Comparison of ENCODE assay signal across 10 cellular contexts in the genomic region with DNA sequence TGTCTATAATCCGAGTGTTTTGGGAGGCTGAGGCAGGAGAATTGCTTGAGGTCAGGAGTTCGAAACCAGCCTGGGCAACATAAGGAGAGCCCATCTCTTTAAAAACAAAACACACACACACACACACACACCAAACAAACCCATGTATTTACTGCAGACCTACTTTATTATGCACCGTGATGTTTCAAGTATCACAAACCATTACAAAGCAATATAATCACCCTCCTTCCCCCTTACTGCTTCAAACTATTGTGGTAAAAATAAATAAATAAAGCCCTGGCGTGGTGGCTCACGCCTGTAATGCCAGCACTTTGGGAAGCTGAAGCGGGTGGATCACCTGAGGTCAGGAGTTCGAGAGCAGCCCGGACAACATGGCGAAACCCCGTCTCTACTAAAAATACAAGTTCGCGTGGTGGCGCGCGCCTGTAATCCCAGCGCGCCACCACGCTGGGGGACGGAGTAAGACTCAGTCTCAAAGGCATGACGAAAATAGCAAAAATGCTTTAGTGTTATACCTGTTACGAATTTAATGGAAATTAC. TPM values are rescaled to one million over a fixed set of nuclear protein-coding genes. Genes with fewer than 3 reads are reported as not detected.
DNase-seq lines count a peak whose midpoint lies in the region; ATAC-seq and FAIRE-seq lines count a peak whose summit lies in the region.
"Had no signal": no experiment of that assay in that cellular context is flagged by ENCODE, and none has a peak within 500 bp of the region (broad histone marks: within the 10 kb centered on the region; RNA-seq: fewer than 3 reads in every experiment).

No MANE protein-coding gene starts in this region.

- ATAC-seq in T-helper 17 cell (no peak), right cardiac atrium (no peak), GM21786 (IDR thresholded peaks at IDR 0.05; ENCODE audit: unreplicated experiment) (no peak)

- 51% methylated on average over 21 of the region's 21 CpGs for WGBS in right cardiac atrium
- 34 to 58% (median 49%) methylated on average over 21 of the region's 21 CpGs for WGBS in small intestine, 3 donors

- H3K4me3 Mint-ChIP-seq in T-helper 17 cell, result peak overlapping the region; percentile 92

- H3K27me3 ChIP-seq in right cardiac atrium (ENCODE audit: control insufficient read depth, insufficient read depth) (no peaks in the 10 kb centered on the region), small intestine (ENCODE audit: control insufficient read depth in 2 of 2, insufficient read depth in 2 of 2, low read length in 2 of 2) (no peaks in the 10 kb centered on the region)

- FAIRE-seq in small intestine (lab: Jason Lieb, UNC), result no peak
- FAIRE-seq: A204.1 had no signal

- no peak overlapping the region for H3K27ac ChIP-seq in right cardiac atrium (ENCODE audit: low read length)
- no peak overlapping the region for H3K27ac ChIP-seq in small intestine (ENCODE audit: low read depth in 1 of 2, low read length in 1 of 2)

- H3K27me3 Mint-ChIP-seq in T-helper 17 cell, result no peaks in the 10 kb centered on the region

- H3K4me1 Mint-ChIP-seq in T-helper 17 cell, result peaks cover 19% of the 10 kb centered on the region

- peaks cover 2% of the 10 kb centered on the region for H3K36me3 Mint-ChIP-seq in T-helper 17 cell (ENCODE audit: low read depth)

- H3K4me1 ChIP-seq in right cardiac atrium (ENCODE audit: control insufficient read depth, insufficient read depth, low read length) (peaks cover 3% of the 10 kb centered on the region), small intestine (ENCODE audit: control insufficient read depth in 2 of 2, insufficient read depth in 1 of 2, low read depth in 1 of 2, low read length in 1 of 2) (no peaks in the 10 kb centered on the region)

- H3K4me3 ChIP-seq in right cardiac atrium (ENCODE audit: low read length), result peak overlapping the region; percentile 69
- peak overlapping the region; percentile 79 to 89 for H3K4me3 ChIP-seq in small intestine (ENCODE audit: low read depth in 1 of 2, low read length in 2 of 2)

- H3K36me3 ChIP-seq in small intestine (ENCODE audit: control insufficient read depth in 2 of 2, insufficient read depth in 2 of 2, low read length in 2 of 2), result no peaks in the 10 kb centered on the region

- H3K9me3 ChIP-seq in T-helper 17 cell (ENCODE audit: control insufficient read depth, low read length, poor library complexity, severe bottlenecking) (no peaks in the 10 kb centered on the region), right cardiac atrium (ENCODE audit: control insufficient read depth, low read length) (no peaks in the 10 kb centered on the region), small intestine (ENCODE audit: control insufficient read depth, low read depth) (no peaks in the 10 kb centered on the region)

- intact Hi-C loops in right cardiac atrium (cut with DNase I), result no loop called here

- DNase-seq in NCI-H1417 (lab: John Stamatoyannopoulos, UW), result peak in 2 of 3 experiments; percentile 28 to 38
- no peak for DNase-seq in NCI-H1417 treated with DMSO at 0.1 percent for 48 hours (lab: John Stamatoyannopoulos, UW)
- DNase-seq in T-helper 17 cell, result no peak
- DNase-seq in right cardiac atrium, result no peak
- no peak for DNase-seq in small intestine
- no peak for DNase-seq in OCI-M1 (lab: John Stamatoyannopoulos, UW)
- DNase-seq in dedifferentiated amniotic fluid mesenchymal stem cell (ENCODE audit: extremely low spot score), result no peak
- DNase-seq: NCI-H1048 had no signal

- H3K27ac Mint-ChIP-seq in T-helper 17 cell, result peak overlapping the region; percentile 93

RNA-seq across cellular contexts. Expression of gene TBCC, which starts 1.5 kb away (rescaled TPM):
- total RNA-seq in T-helper 17 cell, result 10 to 100 TPM; 71.5 to 73.2 TPM
- 10 to 100 TPM; 13.9 to 15.3 (median 14.8) TPM for total RNA-seq in right cardiac atrium
- 18.2 TPM for polyA plus RNA-seq in right cardiac atrium
- 10 to 100 TPM; 23.8 to 30.0 (median 25.7) TPM for polyA plus RNA-seq in small intestine

RNA-seq across cellular contexts. Expression of gene PRPH2, which starts 22.0 kb away (rescaled TPM):
- total RNA-seq in T-helper 17 cell, result not detected
- total RNA-seq in right cardiac atrium, result 1 to 10 TPM; 1.2 to 2.5 (median 1.8) TPM
- 0.45 TPM for polyA plus RNA-seq in right cardiac atrium
- polyA plus RNA-seq in small intestine, result under 1 TPM in 1 of 3 donors, not detected in 2; 0.92 TPM

RNA-seq across cellular contexts. Expression of gene BICRAL, which starts 37.4 kb away (rescaled TPM):
- 10 to 100 TPM; 31.9 to 34.1 TPM for total RNA-seq in T-helper 17 cell
- total RNA-seq in right cardiac atrium, result 10 to 100 TPM; 11.4 to 13.6 (median 13.1) TPM
- polyA plus RNA-seq in right cardiac atrium, result 3.9 TPM
- 1 to 10 TPM; 3.2 to 5.1 (median 4.2) TPM for polyA plus RNA-seq in small intestine

Comparison
In these comparisons a context has a peak if more than half of its experiments do, and no peak if none do; other contexts are left out.
1. DNase-seq: peak in NCI-H1417 (2 of 3); none in NCI-H1417 treated with DMSO at 0.1 percent for 48 hours (single experiment), T-helper 17 cell (0 of 3), right cardiac atrium (0 of 3), small intestine (single experiment), OCI-M1 (single experiment) and dedifferentiated amniotic fluid mesenchymal stem cell (single experiment).
2. RNA of gene TBCC, which starts 1.5 kb away (total RNA-seq): 71.5 to 73.2 TPM in T-helper 17 cell; 13.9 to 15.3 TPM in right cardiac atrium; every median in the first group is over 4 times any median in the second.